Comparison of ENCODE assay signal across 19 cellular contexts in genomic region chr1:10948463-10948775, GRCh38.
"Had no signal": no experiment of that assay in that cellular context is flagged by ENCODE, and none has a peak within 500 bp of the region (broad histone marks: within the 10 kb centered on the region; RNA-seq: fewer than 3 reads in every experiment).

No MANE protein-coding gene starts in this region.

- H3K4me3 ChIP-seq: coronary artery, lung, pancreas, smooth muscle cell, suprapubic skin, vagina had no signal

- H3K4me1 ChIP-seq: pancreas had no signal

- H3K4me3 Mint-ChIP-seq: effector memory CD8-positive, alpha-beta T cell; memory B cell; natural killer cell; stimulated activated naive CD8-positive, alpha-beta T cell treated with anti-CD3 and anti-CD28 coated beads, Interleukin-15, amount 100 ng/mL, for 72 hours had no signal

- H3K27ac ChIP-seq: coronary artery, neutrophil, pancreas, suprapubic skin, vagina had no signal

- H3K27me3 ChIP-seq: pancreas, suprapubic skin, vagina had no signal

- H3K36me3 ChIP-seq: neutrophil, pancreas, suprapubic skin, vagina had no signal

- H3K27ac Mint-ChIP-seq: effector memory CD8-positive, alpha-beta T cell; memory B cell; natural killer cell; stimulated activated naive CD8-positive, alpha-beta T cell treated with anti-CD3 and anti-CD28 coated beads, Interleukin-15, amount 100 ng/mL, for 72 hours had no signal

- H3K4me2 ChIP-seq: smooth muscle cell had no signal

- H3K9me3 ChIP-seq: neutrophil, pancreas, suprapubic skin, vagina had no signal

- DNase-seq: effector memory CD8-positive, alpha-beta T cell; erythroblast; hypothalamus; natural killer cell; stimulated activated CD4-positive, alpha-beta T cell treated with anti-CD3 and anti-CD28 coated beads, Interleukin-12 subunit alpha, Interleukin-12 subunit beta, amount 100 ng/mL, for 4 hours; stimulated activated CD4-positive, alpha-beta T cell treated with anti-CD3 and anti-CD28 coated beads, Interleukin-1b, Interleukin-23, amount 100 ng/mL, for 48 hours; stimulated activated CD4-positive, alpha-beta T cell treated with anti-CD3 and anti-CD28 coated beads, Interleukin-4, amount 100 ng/mL, for 1 hour; stimulated activated CD8-positive, alpha-beta memory T cell treated with anti-CD3 and anti-CD28 coated beads, Interleukin-4, amount 100 ng/mL, for 48 hours; stimulated activated naive CD4-positive, alpha-beta T cell; stimulated activated naive CD8-positive, alpha-beta T cell treated with anti-CD3 and anti-CD28 coated beads, Interleukin-15, amount 100 ng/mL, for 72 hours; trophoblast cell had no signal

- H3K36me3 Mint-ChIP-seq: memory B cell, natural killer cell had no signal

- H3K9me3 Mint-ChIP-seq: effector memory CD8-positive, alpha-beta T cell; memory B cell; natural killer cell; stimulated activated naive CD8-positive, alpha-beta T cell treated with anti-CD3 and anti-CD28 coated beads, Interleukin-15, amount 100 ng/mL, for 72 hours had no signal
